In genomic region chr10:70886921-70887665, GRCh38 we compare ENCODE assay signal across 8 cellular contexts. TPM values are rescaled to one million over a fixed set of nuclear protein-coding genes. Genes with fewer than 3 reads are reported as not detected.
DNase-seq lines count a peak whose midpoint lies in the region; ATAC-seq, FAIRE-seq and TF ChIP-seq lines count a peak whose summit lies in the region.

No MANE protein-coding gene starts in this region.

- H3K27ac ChIP-seq in K562 (ENCODE audit: extremely low read depth, low read depth, low read length) (no peak overlapping the region), right lobe of liver (peak overlapping the region; percentile 93 to 100 (median 95)), tibial artery (peak overlapping the region; percentile 89 to 99)

- no peaks in the 10 kb centered on the region for H3K9me1 ChIP-seq in K562 (ENCODE audit: control insufficient read depth, insufficient read depth, low read length)

- no peaks in the 10 kb centered on the region for H4K20me1 ChIP-seq in K562 (replicated peaks; ENCODE audit: control insufficient read depth, insufficient read depth, low read length)

- H3K4me1 Mint-ChIP-seq in activated T-cell treated with anti-CD3 and anti-CD28 coated beads, Interleukin-2, amount 50 U/mL, for 72 hours (ENCODE audit: low read depth), result peaks cover 32% of the 10 kb centered on the region

- peaks cover 11 to 21% of the 10 kb centered on the region in 2 experiments for H3K4me1 ChIP-seq in K562 (replicated peaks in 1 of 2; ENCODE audit: control insufficient read depth in 2 of 2, insufficient read depth in 2 of 2, low read length in 2 of 2)
- H3K4me1 ChIP-seq in right lobe of liver, result peaks cover 0 to 45% (median 10%) of the 10 kb centered on the region in 4 donors
- peaks cover 0 to 15% (median 8%) of the 10 kb centered on the region in 4 donors for H3K4me1 ChIP-seq in tibial artery

- TF ChIP-seq POLR2A in K562 (conservative IDR thresholded peaks at IDR 0.05), result no peak
- TF ChIP-seq POLR2A in right lobe of liver (IDR thresholded peaks at IDR 0.05), result no peak

- H3K79me2 ChIP-seq in K562 (ENCODE audit: control insufficient read depth, insufficient read depth, low read length), result no peaks in the 10 kb centered on the region

- in situ Hi-C loops in K562 (cut with MboI), result loop anchor here (10.0 kb wide), 2 partner anchors 72 to 422 kb away; partner anchors contain the start of gene SGPL1

- H3K4me3 ChIP-seq in K562, result peak overlapping the region; percentile 62
- H3K4me3 ChIP-seq in right lobe of liver, result peak overlapping the region; percentile 84 to 92 (median 85)
- peak overlapping the region; percentile 71 to 93 for H3K4me3 ChIP-seq in tibial artery

- POLR2A ChIA-PET in K562 (lab: Yijun Ruan, JAX), result interaction anchor here (0.6 to 2.5 kb wide), 9 partner anchors 9 to 630 kb away, joined by 3 to 12 read pairs (median 3); no protein-coding TSS in a partner anchor

- peak overlapping the region; percentile 55 for H3K27ac Mint-ChIP-seq in activated T-cell treated with anti-CD3 and anti-CD28 coated beads, Interleukin-2, amount 50 U/mL, for 72 hours

- no peak for TF ChIP-seq CTCF in K562 (IDR thresholded peaks at IDR 0.05 in 2 of 3, conservative IDR thresholded peaks at IDR 0.05 in 1 of 3; ENCODE audit: insufficient read depth in 2 of 3, low read depth in 1 of 3, low read length in 3 of 3)
- TF ChIP-seq CTCF in right lobe of liver (IDR thresholded peaks at IDR 0.05), result no peak
- TF ChIP-seq CTCF in tibial artery (IDR thresholded peaks at IDR 0.05), result no peak

- H3K4me2 ChIP-seq in K562 (ENCODE audit: insufficient read depth, low read length), result peak overlapping the region; percentile 93

- intact Hi-C loops in K562 (cut with micrococcal nuclease), result no loop called here
- intact Hi-C loops in right lobe of liver (cut with DNase I), result no loop called here
- intact Hi-C loops in tibial artery (cut with DNase I; ENCODE audit: low total_unique reads), result no loop called here

- TSS peak; percentile 47 for BruUV-seq in K562 (replicated peaks; lab: Mats Ljungman, UMichigan)

- peaks cover 1 to 3% of the 10 kb centered on the region in 2 donors for H3K36me3 Mint-ChIP-seq in activated T-cell treated with anti-CD3 and anti-CD28 coated beads, Interleukin-2, amount 50 U/mL, for 72 hours (ENCODE audit: insufficient read depth in 2 of 2)

- H3K27me3 ChIP-seq in K562 (ENCODE audit: control insufficient read depth in 2 of 2, insufficient read depth in 2 of 2, low read length in 2 of 2) (no peaks in the 10 kb centered on the region), right lobe of liver (no peaks in the 10 kb centered on the region), tibial artery (no peaks in the 10 kb centered on the region)

- no peaks in the 10 kb centered on the region for H3K9me3 Mint-ChIP-seq in activated T-cell treated with anti-CD3 and anti-CD28 coated beads, Interleukin-2, amount 50 U/mL, for 72 hours

- H3K4me3 Mint-ChIP-seq in activated T-cell treated with anti-CD3 and anti-CD28 coated beads, Interleukin-2, amount 50 U/mL, for 72 hours, result peak overlapping the region; percentile 77 to 89

- ATAC-seq in activated T-cell treated with anti-CD3 and anti-CD28 coated beads, Interleukin-2, amount 50 U/mL, for 72 hours (replicated peaks in 1 of 2), result no peak
- ATAC-seq in K562, result no peak; the same call in 2 of the 3 replicates
- peak in 1 of 4 donors; percentile 3 for ATAC-seq in right lobe of liver
- no peak for ATAC-seq in HG03175 (IDR thresholded peaks at IDR 0.05; ENCODE audit: unreplicated experiment)
- no peak for ATAC-seq in HG02571 (IDR thresholded peaks at IDR 0.05; ENCODE audit: unreplicated experiment)

- 73% methylated on average over 12 of the region's 12 CpGs for WGBS in K562 (ENCODE audit: insufficient coverage, low coverage, missing lambda C conversion rate)
- WGBS in right lobe of liver (ENCODE audit: insufficient coverage, low coverage, low lambda C conversion rate, missing lambda C conversion rate), result 35% methylated on average over 4 of the region's 12 CpGs

- H2AFZ ChIP-seq in K562 (ENCODE audit: low read depth, low read length), result no peak overlapping the region; the same call in 1 of the 2 replicates

- no peak for DNase-seq in activated T-cell treated with anti-CD3 and anti-CD28 coated beads, Interleukin-2, amount 50 U/mL, for 72 hours
- DNase-seq in activated T-cell treated with anti-CD3 and anti-CD28 coated beads, Interleukin-2, amount 50 U/mL, for 48 hours, result no peak
- DNase-seq in K562 (ENCODE audit: extremely low read depth in 1 of 4, low spot score in 3 of 4) (no peak), right lobe of liver (no peak), tibial artery (no peak), kidney tubule cell (ENCODE audit: low spot score) (no peak)

- H3K36me3 ChIP-seq in K562 (ENCODE audit: control insufficient read depth, insufficient read depth, low read length) (peaks cover 19% of the 10 kb centered on the region; the same call in 1 of the 3 replicates), right lobe of liver (peaks cover 0 to 36% (median 17%) of the 10 kb centered on the region in 4 donors), tibial artery (peaks cover 7 to 37% (median 21%) of the 10 kb centered on the region in 3 donors)

- H3K27me3 Mint-ChIP-seq in activated T-cell treated with anti-CD3 and anti-CD28 coated beads, Interleukin-2, amount 50 U/mL, for 72 hours (ENCODE audit: low read depth), result no peaks in the 10 kb centered on the region

- CTCF ChIA-PET in K562 (lab: Yijun Ruan, JAX; ENCODE audit: low intra/inter-chr PET ratio), result no interaction called here

- FAIRE-seq in K562 (lab: Jason Lieb, UNC), result no peak

- H3K9me3 ChIP-seq in K562 (replicated peaks; ENCODE audit: control insufficient read depth, insufficient read depth, low read depth, low read length), result no peaks in the 10 kb centered on the region
- no peaks in the 10 kb centered on the region for H3K9me3 ChIP-seq in right lobe of liver
- H3K9me3 ChIP-seq in tibial artery, result no peaks in the 10 kb centered on the region

- TF ChIP-seq EP300 in K562 (IDR thresholded peaks at IDR 0.05; ENCODE audit: low read length), result no peak

- no peak for TF ChIP-seq RAD21 in K562 (CRISPR knock-in tag; conservative IDR thresholded peaks at IDR 0.05 in 1 of 2, IDR thresholded peaks at IDR 0.05 in 1 of 2)

- H3K9ac ChIP-seq in K562 (ENCODE audit: insufficient read depth in 1 of 2, low read depth in 2 of 2, low read length in 2 of 2), result peak overlapping the region; percentile 69 to 96; a peak in 3 of 4 replicates

TF ChIP-seq in K562, 482 proteins besides CTCF, POLR2A, EP300 and RAD21 (continues in another document):
- TF ChIP-seq HMGN3 (IDR thresholded peaks at IDR 0.05; ENCODE audit: borderline replicate concordance, extremely low read depth, insufficient read length, low read depth, low read length), result no peak
- TF ChIP-seq ZNF239 (CRISPR knock-in tag; IDR thresholded peaks at IDR 0.05), result no peak
- 0 out of 2 replicates have a peak, but pooled peaks have one; percentile 44 for TF ChIP-seq E2F4 (CRISPR knock-in tag; IDR thresholded peaks at IDR 0.05; ENCODE audit: low read depth)
- no peak for TF ChIP-seq ZNF696 (CRISPR knock-in tag; conservative IDR thresholded peaks at IDR 0.05)
- TF ChIP-seq STAT6 (CRISPR knock-in tag; IDR thresholded peaks at IDR 0.05), result no peak
- TF ChIP-seq ADNP (tag; IDR thresholded peaks at IDR 0.05), result no peak

RNA-seq across cellular contexts. Expression of gene PCBD1, which starts 1.3 kb away (rescaled TPM):
- total RNA-seq in activated T-cell treated with anti-CD3 and anti-CD28 coated beads, Interleukin-2, amount 50 U/mL, for 72 hours, result 10 to 100 TPM; 40.3 to 49.1 TPM
- total RNA-seq in K562 (2011; cell fraction: chromatin; rRNA removed; ENCODE audit: low replicate concordance), result 5.8 and 9.9 TPM in 2 replicates
- total RNA-seq in K562 (2011; cell fraction: nucleolus; rRNA removed), result 11.3 and 12.0 TPM in 2 replicates
- total RNA-seq in K562 (2011; cell fraction: nucleoplasm; rRNA removed), result 17.2 and 21.7 TPM in 2 replicates
- total RNA-seq in K562 (2014; rRNA removed) (67.0 and 94.5 TPM in 2 replicates), K562 (2014; rRNA removed; fragmentation: Illumina TruSeq; extraction: Trizol) (50.5 and 56.2 TPM in 2 replicates), K562 (2015; rRNA removed; fragmentation: Illumina TruSeq; extraction: Trizol) (55.0 and 57.0 TPM in 2 replicates), K562 (2021) (62.2 and 68.5 TPM in 2 replicates), right lobe of liver (100 to 1,000 TPM; 165 to 375 (median 230) TPM)
- polyA plus RNA-seq in K562 (2011; rRNA removed) (55.3 and 70.5 TPM in 2 replicates), K562 (2014; fragmentation: Illumina TruSeq; extraction: Trizol) (101 and 109 TPM in 2 replicates), K562 (2014; fragmentation: Nextera tagmentation; extraction: Ambion mirVana) (10 to 100 TPM; 14.6 to 26.7 TPM), K562 (2014; rRNA removed) (68.3 and 71.2 TPM in 2 replicates)
- 118 and 120 TPM in 2 replicates for polyA plus RNA-seq in K562 (2011; cell fraction: cytosol; rRNA removed)
- 43.7 and 47.3 TPM in 2 replicates for polyA plus RNA-seq in K562 (2011; cell fraction: nucleus; rRNA removed)
- polyA plus RNA-seq in K562 (2012), result 89.0 and 106 TPM in 2 replicates
- 26.0 and 30.5 TPM in 2 replicates for polyA minus RNA-seq in K562 (2011; rRNA and poly(A)+ RNA removed)
- polyA minus RNA-seq in K562 (2011; cell fraction: cytosol; rRNA and poly(A)+ RNA removed), result 24.7 and 31.9 TPM in 2 replicates
- polyA minus RNA-seq in K562 (2011; cell fraction: nucleus; rRNA and poly(A)+ RNA removed), result 6.7 and 12.2 TPM in 2 replicates
